In the genomic region with DNA sequence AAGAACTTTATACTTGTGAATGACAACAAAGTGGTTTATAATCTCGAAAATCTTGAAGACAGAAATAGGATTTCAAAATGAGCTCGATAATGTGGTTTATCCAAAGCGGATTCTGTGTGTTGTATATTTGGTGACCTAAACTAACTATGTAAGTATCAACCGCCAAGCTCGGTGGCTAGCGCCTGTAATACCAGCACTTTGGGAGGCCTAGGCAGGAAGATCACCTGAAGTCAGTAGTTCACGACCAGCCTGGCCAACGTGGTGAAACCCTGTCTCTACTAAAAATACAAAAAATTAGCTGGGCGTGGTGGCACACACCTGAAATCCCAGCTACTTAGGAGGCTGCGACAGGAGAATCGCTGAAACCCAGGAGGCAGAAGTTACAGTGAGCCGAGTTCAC, we compare ENCODE assay signal across 11 cellular contexts. TPM values are rescaled to one million over a fixed set of nuclear protein-coding genes. Genes with fewer than 3 reads are reported as not detected.
DNase-seq lines count a peak whose midpoint lies in the region; ATAC-seq and TF ChIP-seq lines count a peak whose summit lies in the region.
"Had no signal": no experiment of that assay in that cellular context is flagged by ENCODE, and none has a peak within 500 bp of the region (broad histone marks: within the 10 kb centered on the region; RNA-seq: fewer than 3 reads in every experiment).

No MANE protein-coding gene starts in this region.

- H3K4me3 Mint-ChIP-seq in activated T-helper 17 cell treated with anti-CD3 and anti-CD28 coated beads, Interleukin-2, amount 50 U/mL, for 72 hours: peak overlapping the region; percentile 96
- no peak overlapping the region for H3K4me3 Mint-ChIP-seq in stimulated activated naive B cell treated with anti-CD40 and anti-IgM and Interleukin-4, amounts not matched to agents 10 μg/mL and 1 μg/mL and 100 μg/mL, for 72 hours

- H3K27me3 Mint-ChIP-seq in activated T-helper 17 cell treated with anti-CD3 and anti-CD28 coated beads, Interleukin-2, amount 50 U/mL, for 72 hours: no peaks in the 10 kb centered on the region
- no peaks in the 10 kb centered on the region for H3K27me3 Mint-ChIP-seq in stimulated activated naive B cell treated with anti-CD40 and anti-IgM and Interleukin-4, amounts not matched to agents 10 μg/mL and 1 μg/mL and 100 μg/mL, for 72 hours
- H3K27me3 Mint-ChIP-seq: dendritic cell treated with granulocyte-macrophage colony-stimulating factor and Interleukin-4, amounts not matched to agents 40 ng/mL and 50 ng/mL, for 4 days had no signal

- CTCF ChIA-PET in A673 (lab: Charles Lee): no interaction called here

- no peak for TF ChIP-seq CTCF in A673 (conservative IDR thresholded peaks at IDR 0.05; ENCODE audit: low read depth, low read length)
- TF ChIP-seq CTCF in GM06990 (IDR thresholded peaks at IDR 0.05; ENCODE audit: insufficient read depth, low read length, poor library complexity, severe bottlenecking): no peak
- no peak for TF ChIP-seq CTCF in lower lobe of right lung (IDR thresholded peaks at IDR 0.05)

- H3K4me1 ChIP-seq in A673 (ENCODE audit: insufficient read depth, low read length, poor library complexity, severe bottlenecking): peaks cover 29% of the 10 kb centered on the region
- H3K4me1 ChIP-seq in lower lobe of right lung: peaks cover 56% of the 10 kb centered on the region

- no TSS peak for BruUV-seq in A673 (replicated peaks; lab: Mats Ljungman, UMichigan)

- intact Hi-C loops in A673 (cut with micrococcal nuclease; ENCODE audit: unreplicated experiment): no loop called here
- intact Hi-C loops in lower lobe of right lung (cut with DNase I): no loop called here

- POLR2A ChIA-PET in A673 (lab: Charles Lee; ENCODE audit: low non-redundant PET): no interaction called here

- peaks cover 34% of the 10 kb centered on the region for H3K4me1 Mint-ChIP-seq in activated T-helper 17 cell treated with anti-CD3 and anti-CD28 coated beads, Interleukin-2, amount 50 U/mL, for 72 hours
- H3K4me1 Mint-ChIP-seq in stimulated activated naive B cell treated with anti-CD40 and anti-IgM and Interleukin-4, amounts not matched to agents 10 μg/mL and 1 μg/mL and 100 μg/mL, for 72 hours: peaks cover 36 to 71% of the 10 kb centered on the region in 2 donors

- H3K27ac ChIP-seq in A673 (ENCODE audit: low read depth, low read length, poor library complexity, severe bottlenecking) (peak overlapping the region; percentile 87), lower lobe of right lung (peak overlapping the region; percentile 86)

- H3K4me3 ChIP-seq in A673 (ENCODE audit: low read depth, low read length, poor library complexity, severe bottlenecking) (peak overlapping the region; percentile 86), GM06990 (replicated peaks; ENCODE audit: low read depth, low read length) (peak overlapping the region; percentile 91), lower lobe of right lung (peak overlapping the region; percentile 71)

- peaks cover 5% of the 10 kb centered on the region for H3K9me3 Mint-ChIP-seq in activated T-helper 17 cell treated with anti-CD3 and anti-CD28 coated beads, Interleukin-2, amount 50 U/mL, for 72 hours
- peaks cover 2 to 6% of the 10 kb centered on the region in 2 donors for H3K9me3 Mint-ChIP-seq in stimulated activated naive B cell treated with anti-CD40 and anti-IgM and Interleukin-4, amounts not matched to agents 10 μg/mL and 1 μg/mL and 100 μg/mL, for 72 hours
- H3K9me3 Mint-ChIP-seq: dendritic cell treated with granulocyte-macrophage colony-stimulating factor and Interleukin-4, amounts not matched to agents 40 ng/mL and 50 ng/mL, for 4 days had no signal

- H3K27me3 ChIP-seq in A673 (replicated peaks; ENCODE audit: insufficient read depth, low read depth, low read length, poor library complexity) (no peaks in the 10 kb centered on the region), GM06990 (replicated peaks; ENCODE audit: control insufficient read depth, insufficient read depth, low read length) (no peaks in the 10 kb centered on the region), lower lobe of right lung (ENCODE audit: low read depth) (no peaks in the 10 kb centered on the region)

- H3K27ac Mint-ChIP-seq in activated T-helper 17 cell treated with anti-CD3 and anti-CD28 coated beads, Interleukin-2, amount 50 U/mL, for 72 hours: no peak overlapping the region
- H3K27ac Mint-ChIP-seq in stimulated activated naive B cell treated with anti-CD40 and anti-IgM and Interleukin-4, amounts not matched to agents 10 μg/mL and 1 μg/mL and 100 μg/mL, for 72 hours: no peak overlapping the region

- ATAC-seq in activated T-helper 17 cell treated with anti-CD3 and anti-CD28 coated beads, Interleukin-2, amount 50 U/mL, for 72 hours (replicated peaks): no peak
- no peak for ATAC-seq in lower lobe of right lung
- no peak for ATAC-seq in stimulated activated naive B cell treated with anti-CD40 and anti-IgM and Interleukin-4, amounts not matched to agents 10 μg/mL and 1 μg/mL and 100 μg/mL, for 72 hours (replicated peaks)

- H3K9me3 ChIP-seq in A673 (ENCODE audit: low read depth, low read length, poor library complexity, severe bottlenecking) (no peaks in the 10 kb centered on the region), lower lobe of right lung (no peaks in the 10 kb centered on the region)

- DNase-seq in A673 (ENCODE audit: low spot score): no peak
- no peak for DNase-seq in GM06990 (ENCODE audit: extremely low read depth, insufficient read length)
- DNase-seq in lower lobe of right lung: no peak
- DNase-seq in stimulated activated naive B cell treated with anti-CD40 and anti-IgM and Interleukin-4, amounts not matched to agents 10 μg/mL and 1 μg/mL and 100 μg/mL, for 72 hours: no peak
- DNase-seq in GM19238 (ENCODE audit: insufficient read length, low spot score): no peak
- no peak for DNase-seq in A172 (ENCODE audit: low spot score)
- DNase-seq in SW480 (ENCODE audit: low spot score): no peak
- DNase-seq: DMS153, islet precursor cell had no signal

- H3K36me3 ChIP-seq in A673 (ENCODE audit: insufficient read depth, low read length, poor library complexity, severe bottlenecking) (peaks cover 10% of the 10 kb centered on the region), GM06990 (ENCODE audit: control insufficient read depth, insufficient read depth, low read length) (no peaks in the 10 kb centered on the region; the same call in 1 of the 2 replicates), lower lobe of right lung (no peaks in the 10 kb centered on the region)

- H3K36me3 Mint-ChIP-seq in activated T-helper 17 cell treated with anti-CD3 and anti-CD28 coated beads, Interleukin-2, amount 50 U/mL, for 72 hours (ENCODE audit: low read depth): peaks cover 89% of the 10 kb centered on the region
- peaks cover 5 to 21% of the 10 kb centered on the region in 2 donors for H3K36me3 Mint-ChIP-seq in stimulated activated naive B cell treated with anti-CD40 and anti-IgM and Interleukin-4, amounts not matched to agents 10 μg/mL and 1 μg/mL and 100 μg/mL, for 72 hours

RNA-seq across cellular contexts. Expression of gene ATP13A3, which starts 2.2 kb away (rescaled TPM):
- total RNA-seq in A673 (2021) (94.5 and 121 TPM in 2 replicates), lower lobe of right lung (84.8 TPM)
- 100 to 1,000 TPM; 121 to 126 TPM for total RNA-seq in activated T-helper 17 cell treated with anti-CD3 and anti-CD28 coated beads, Interleukin-2, amount 50 U/mL, for 72 hours
- 223 and 264 TPM in 2 replicates for total RNA-seq in A172 (2014; rRNA removed; shearing (Covaris generic))
